8 cellular contexts compared by ENCODE assay signal in genomic region chr10:92689663-92690210, GRCh38. TPM values are rescaled to one million over a fixed set of nuclear protein-coding genes. Genes with fewer than 3 reads are reported as not detected.
DNase-seq lines count a peak whose midpoint lies in the region; ATAC-seq and TF ChIP-seq lines count a peak whose summit lies in the region.

Gene HHEX, plus strand, starts transcription at chr10:92689955. Its CDS starts 32 bp downstream, at chr10:92689987.

- intact Hi-C loops in breast epithelium (cut with DNase I; ENCODE audit: low total_unique reads) = no loop called here

- H3K4me3 ChIP-seq in SK-N-MC (peak within 1 kb of the TSS; percentile 69), breast epithelium (peak within 1 kb of the TSS; percentile 61 to 75 (median 71)), skeletal muscle tissue (ENCODE audit: low read length in 3 of 3) (peak within 1 kb of the TSS; percentile 59 to 67 (median 60))

- H3K4me1 ChIP-seq in breast epithelium (no peaks in the 10 kb centered on the region), skeletal muscle tissue (ENCODE audit: control insufficient read depth in 3 of 3, insufficient read depth in 3 of 3, low read length in 3 of 3) (peaks cover 0 to 8% (median 6%) of the 10 kb centered on the region in 3 donors)

- H3K27me3 ChIP-seq in breast epithelium = peaks cover 0 to 7% of the 10 kb centered on the region in 2 donors
- peaks cover 28 to 38% (median 32%) of the 10 kb centered on the region in 3 donors for H3K27me3 ChIP-seq in skeletal muscle tissue (ENCODE audit: control insufficient read depth in 3 of 3, insufficient read depth in 3 of 3, low read length in 3 of 3)

- no peak within 1 kb of the TSS for H3K9ac ChIP-seq in SK-N-MC (ENCODE audit: insufficient read length)
- peak within 1 kb of the TSS; percentile 33 to 72 (median 45) for H3K9ac ChIP-seq in skeletal muscle tissue (ENCODE audit: low read depth in 1 of 3, low read length in 3 of 3)

- TF ChIP-seq CTCF in breast epithelium (IDR thresholded peaks at IDR 0.05) = no peak

- DNase-seq in AG20443 (ENCODE audit: low spot score) (peak; percentile 80), SK-N-MC (ENCODE audit: low read depth, low spot score) (no peak), breast epithelium (ENCODE audit: low spot score in 2 of 2) (no peak), iPS-NIHi11 (ENCODE audit: low spot score) (peak; percentile 87), NCI-H2171 (lab: John Stamatoyannopoulos, UW) (no peak)

- no peaks in the 10 kb centered on the region for H3K36me3 ChIP-seq in SK-N-MC (ENCODE audit: insufficient read depth, low read length)
- H3K36me3 ChIP-seq in breast epithelium = no peaks in the 10 kb centered on the region
- no peaks in the 10 kb centered on the region for H3K36me3 ChIP-seq in skeletal muscle tissue (ENCODE audit: control insufficient read depth in 3 of 3, insufficient read depth in 3 of 3, low read length in 3 of 3)

- TF ChIP-seq POLR2A in breast epithelium (IDR thresholded peaks at IDR 0.05) = no peak

- H3K27ac ChIP-seq in SK-N-MC (no peak within 1 kb of the TSS), breast epithelium (peak within 1 kb of the TSS; percentile 70 to 79), skeletal muscle tissue (ENCODE audit: low read depth, low read length) (peak within 1 kb of the TSS; percentile 70)

- H3K9me3 ChIP-seq in SK-N-MC (ENCODE audit: low read depth, low read length) (no peaks in the 10 kb centered on the region), breast epithelium (peaks cover 0 to 13% of the 10 kb centered on the region in 2 donors), skeletal muscle tissue (ENCODE audit: control insufficient read depth in 3 of 3, low read length in 3 of 3) (no peaks in the 10 kb centered on the region)

- peak; percentile 59 for ATAC-seq in GM18502 (IDR thresholded peaks at IDR 0.05; ENCODE audit: poor library complexity, unreplicated experiment)
- ATAC-seq in HG03521 (IDR thresholded peaks at IDR 0.05; ENCODE audit: unreplicated experiment) = peak; percentile 52

RNA-seq across cellular contexts. Expression of gene HHEX, which starts in this region (rescaled TPM):
- total RNA-seq in breast epithelium = 10 to 100 TPM in 1 of 3 donors, 1 to 10 TPM in 2; 4.4 to 10.6 (median 5.6) TPM
- 3.1 TPM for total RNA-seq in skeletal muscle tissue

Comparison
In these comparisons a context has a peak if more than half of its experiments do, and no peak if none do; other contexts are left out.
1. DNase-seq: peak in AG20443 (single experiment) and iPS-NIHi11 (single experiment); none in SK-N-MC (single experiment), breast epithelium (0 of 2) and NCI-H2171 (single experiment).
2. Peak in every context shown above with its lines, with median percentiles within 50 percentile points of each other: H3K4me3 ChIP-seq.